8 cellular contexts compared by ENCODE assay signal in the genomic region with DNA sequence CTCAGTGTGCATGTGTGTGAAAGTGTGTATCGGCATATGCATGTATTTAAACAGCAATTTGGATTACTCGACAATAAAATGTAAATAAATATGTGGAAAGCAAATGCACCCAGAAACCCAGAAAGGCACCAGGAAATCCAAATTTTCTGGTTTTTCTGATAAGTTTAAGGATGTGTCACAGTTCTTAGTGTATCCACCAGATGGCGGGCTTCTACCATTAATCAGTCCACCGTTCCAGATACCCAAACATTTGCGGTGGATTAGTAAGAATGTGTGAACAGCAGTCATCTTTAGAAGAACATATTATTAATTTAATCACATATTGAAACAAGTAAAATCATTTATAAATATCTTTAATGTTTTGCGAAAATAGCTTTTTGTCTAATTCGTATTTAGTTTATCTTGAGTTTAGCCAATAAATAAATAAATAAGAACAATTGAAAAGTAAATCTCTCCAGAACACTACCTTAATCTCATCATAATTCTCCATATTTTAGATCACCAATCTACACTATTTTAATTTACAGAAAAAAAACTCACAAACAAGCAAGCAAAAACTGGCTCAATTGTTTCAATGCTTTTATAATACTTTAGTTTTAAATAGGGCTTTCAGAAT.
DNase-seq lines count a peak whose midpoint lies in the region; ATAC-seq, FAIRE-seq and TF ChIP-seq lines count a peak whose summit lies in the region.

No MANE protein-coding gene starts in this region.

- no peaks in the 10 kb centered on the region for H3K9me3 ChIP-seq in right lobe of liver

- H3K4me1 ChIP-seq in ACC112 (ENCODE audit: control insufficient read depth, insufficient read depth, low read length, unreplicated experiment) (peaks cover 18% of the 10 kb centered on the region), right lobe of liver (no peaks in the 10 kb centered on the region)

- WGBS in right lobe of liver (ENCODE audit: insufficient coverage, low coverage, low lambda C conversion rate, missing lambda C conversion rate): 2% methylated on average over 7 of the region's 7 CpGs

- H3K79me2 ChIP-seq in ACC112 (ENCODE audit: control insufficient read depth, insufficient read depth, low read length, unreplicated experiment): no peaks in the 10 kb centered on the region

- H3K27me3 ChIP-seq in ACC112 (ENCODE audit: insufficient read depth, low read length) (no peaks in the 10 kb centered on the region), right lobe of liver (no peaks in the 10 kb centered on the region)

- H3K27ac ChIP-seq in ACC112 (ENCODE audit: low read depth, low read length) (peak overlapping the region; percentile 48), right lobe of liver (no peak overlapping the region)

- H3K4me3 ChIP-seq in ACC112 (ENCODE audit: low read depth, low read length) (no peak overlapping the region), right lobe of liver (no peak overlapping the region)

- FAIRE-seq in GM18507 (lab: Jason Lieb, UNC): peak; percentile 79

- peak; percentile 70 to 89 (median 84) for TF ChIP-seq CTCF in right lobe of liver (IDR thresholded peaks at IDR 0.05)

- peak; percentile 4 for DNase-seq in GM18507 (ENCODE audit: extremely low spot score, insufficient read length, low read depth)
- peak; percentile 41 for DNase-seq in NCI-H2196 (lab: John Stamatoyannopoulos, UW; ENCODE audit: unreplicated experiment)
- peak; percentile 18 for DNase-seq in activated CD4-positive, alpha-beta T cell treated with anti-CD3 and anti-CD28 coated beads for 1 hour
- DNase-seq in cerebellum (ENCODE audit: low spot score): peak; percentile 59
- DNase-seq in right lobe of liver: peak in 1 of 3 donors; percentile 52
- DNase-seq in stimulated activated CD4-positive, alpha-beta T cell treated with anti-CD3 and anti-CD28 coated beads, TNF-alpha, amount 100 ng/mL, for 48 hours (ENCODE audit: low read depth in 3 of 3): peak; percentile 13 to 49 (median 26)

- H3K36me3 ChIP-seq in ACC112 (ENCODE audit: insufficient read depth, low read length) (no peaks in the 10 kb centered on the region), right lobe of liver (no peaks in the 10 kb centered on the region)

- H2AFZ ChIP-seq in ACC112 (ENCODE audit: low read length, unreplicated experiment): peak overlapping the region; percentile 37

- ATAC-seq in HG02981 (IDR thresholded peaks at IDR 0.05; ENCODE audit: unreplicated experiment) (peak; percentile 94), right lobe of liver (peak; percentile 89 to 94 (median 92))

- TF ChIP-seq POLR2A in right lobe of liver (IDR thresholded peaks at IDR 0.05): no peak

- intact Hi-C loops in right lobe of liver (cut with DNase I): loop anchor here (10.0 kb wide), 2 partner anchors 1437 to 1447 kb away; no protein-coding TSS in a partner anchor
